Comparison of ENCODE assay signal across 1 cellular context in genomic region chr1:101357444-101357986, GRCh38.
TF ChIP-seq lines count a peak whose summit lies in the region.

No MANE protein-coding gene starts in this region.

TF ChIP-seq in GM12878, 131 proteins besides CTCF, POLR2A, EP300 and RAD21 (continued from another document):
- TF ChIP-seq SKIL (IDR thresholded peaks at IDR 0.05; ENCODE audit: low read depth, poor library complexity, severe bottlenecking): peak; percentile 62
- TF ChIP-seq MXI1 (IDR thresholded peaks at IDR 0.05; ENCODE audit: low read depth, low read length): peak; percentile 42; the same call in 1 of the 2 replicates
- no peak; the same call in 1 of the 2 replicates for TF ChIP-seq RUNX3 (IDR thresholded peaks at IDR 0.05; ENCODE audit: low read length)
- TF ChIP-seq SIX5 (IDR thresholded peaks at IDR 0.05; ENCODE audit: low read depth, low read length, severe bottlenecking): no peak
- peak; percentile 85; the same call in 1 of the 2 replicates for TF ChIP-seq CBX5 (IDR thresholded peaks at IDR 0.05; ENCODE audit: low read depth)
- no peak for TF ChIP-seq FOXK2 (IDR thresholded peaks at IDR 0.05)
- TF ChIP-seq RB1 (IDR thresholded peaks at IDR 0.05; ENCODE audit: borderline replicate concordance): peak; percentile 55; the same call in 1 of the 2 replicates
- no peak for TF ChIP-seq E2F4 (IDR thresholded peaks at IDR 0.05; ENCODE audit: low read depth, low read length)
- TF ChIP-seq ZBTB4 (CRISPR knock-in tag; IDR thresholded peaks at IDR 0.05): no peak
- TF ChIP-seq POU2F2 (IDR thresholded peaks at IDR 0.05; ENCODE audit: borderline replicate concordance, low read depth, low read length): no peak
- TF ChIP-seq NR2C1 (IDR thresholded peaks at IDR 0.05): no peak
- no peak for TF ChIP-seq HDAC6 (IDR thresholded peaks at IDR 0.05; ENCODE audit: unreplicated experiment)
- peak; percentile 16; the same call in 1 of the 2 replicates for TF ChIP-seq NFIC (IDR thresholded peaks at IDR 0.05; ENCODE audit: low read depth, low read length)
- TF ChIP-seq PKNOX1 (IDR thresholded peaks at IDR 0.05): peak; percentile 16; the same call in 1 of the 2 replicates
- TF ChIP-seq NFYA (IDR thresholded peaks at IDR 0.05; ENCODE audit: borderline replicate concordance, low read depth, low read length): no peak
- no peak for TF ChIP-seq TCF7 (IDR thresholded peaks at IDR 0.05; ENCODE audit: borderline replicate concordance)
- 0 out of 2 replicates have a peak, but pooled peaks have one; percentile 15 for TF ChIP-seq NBN (IDR thresholded peaks at IDR 0.05)
- TF ChIP-seq CBFB (IDR thresholded peaks at IDR 0.05; ENCODE audit: low read depth): 0 out of 2 replicates have a peak, but pooled peaks have one; percentile 21
- TF ChIP-seq BCL3 (IDR thresholded peaks at IDR 0.05; ENCODE audit: borderline replicate concordance, insufficient read depth, low read depth, low read length, poor library complexity, severe bottlenecking): peak; percentile 37
- TF ChIP-seq MYC (IDR thresholded peaks at IDR 0.05; ENCODE audit: insufficient read depth, insufficient read length, insufficient replicate concordance, low read length, severe bottlenecking): no peak
- no peak for TF ChIP-seq MEF2B (IDR thresholded peaks at IDR 0.05; ENCODE audit: partially characterized antibody, poor library complexity, severe bottlenecking)
- TF ChIP-seq KAT2A (conservative IDR thresholded peaks at IDR 0.05; ENCODE audit: control insufficient read depth, low read depth, low read length): no peak
- peak; percentile 34; the same call in 1 of the 2 replicates for TF ChIP-seq CREM (IDR thresholded peaks at IDR 0.05; ENCODE audit: low read depth)
- TF ChIP-seq ATF7 (IDR thresholded peaks at IDR 0.05; ENCODE audit: low read depth): peak; percentile 68
- TF ChIP-seq PML (IDR thresholded peaks at IDR 0.05; ENCODE audit: low read length): no peak
- TF ChIP-seq TARDBP (IDR thresholded peaks at IDR 0.05; ENCODE audit: borderline replicate concordance): no peak
- no peak for TF ChIP-seq MAX (IDR thresholded peaks at IDR 0.05; ENCODE audit: low read depth, low read length)
- TF ChIP-seq ZNF592 (IDR thresholded peaks at IDR 0.05): no peak
- no peak for TF ChIP-seq FOS (IDR thresholded peaks at IDR 0.05; ENCODE audit: borderline replicate concordance, extremely low read depth, insufficient read length)
- 0 out of 2 replicates have a peak, but pooled peaks have one; percentile 37 for TF ChIP-seq MEF2A (IDR thresholded peaks at IDR 0.05; ENCODE audit: insufficient read depth, low read depth, low read length)
- TF ChIP-seq GABPA (IDR thresholded peaks at IDR 0.05; ENCODE audit: low read depth): no peak
- TF ChIP-seq ASH2L (IDR thresholded peaks at IDR 0.05; ENCODE audit: borderline replicate concordance, low read depth): no peak
- TF ChIP-seq SPI1 (IDR thresholded peaks at IDR 0.05; ENCODE audit: borderline replicate concordance, insufficient read depth, low read depth, low read length): no peak
- TF ChIP-seq FOXM1 (IDR thresholded peaks at IDR 0.05; ENCODE audit: low read depth, low read length): peak; percentile 78
- TF ChIP-seq YY1 (IDR thresholded peaks at IDR 0.05; ENCODE audit: low read depth, low read length): 0 out of 2 replicates have a peak, but pooled peaks have one; percentile 60
- TF ChIP-seq SMC3 (IDR thresholded peaks at IDR 0.05; ENCODE audit: borderline replicate concordance, low read length): peak; percentile 91
- no peak for TF ChIP-seq E4F1 (IDR thresholded peaks at IDR 0.05; ENCODE audit: borderline replicate concordance, partially characterized antibody)
